In the genomic region with DNA sequence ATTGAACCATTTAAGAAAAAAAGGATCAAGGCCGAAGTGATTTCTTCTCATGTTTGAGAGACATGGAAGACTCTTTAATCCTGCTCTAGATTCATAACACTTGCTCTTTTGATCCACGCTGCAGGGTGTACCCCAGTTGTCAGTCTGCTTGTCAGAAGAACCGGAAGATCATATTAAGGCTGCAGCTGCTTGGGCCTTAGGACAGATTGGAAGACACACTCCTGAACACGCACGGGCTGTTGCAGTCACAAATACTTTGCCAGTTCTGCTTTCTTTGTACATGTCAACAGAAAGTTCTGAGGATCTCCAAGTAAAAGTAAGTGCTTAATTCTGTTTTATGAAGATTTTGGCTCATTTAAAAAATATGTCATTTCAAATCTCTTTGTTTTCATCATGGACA, we compare ENCODE assay signal across 22 cellular contexts. TPM values are rescaled to one million over a fixed set of nuclear protein-coding genes. Genes with fewer than 3 reads are reported as not detected.
"Had no signal": no experiment of that assay in that cellular context is flagged by ENCODE, and none has a peak within 500 bp of the region (broad histone marks: within the 10 kb centered on the region; RNA-seq: fewer than 3 reads in every experiment).

No MANE protein-coding gene starts in this region.

- H3K4me2 ChIP-seq: hepatocyte had no signal

- H3K27ac ChIP-seq: dorsolateral prefrontal cortex, hepatocyte, tibial nerve, uterus had no signal

- H3K4me3 Mint-ChIP-seq: activated naive CD4-positive, alpha-beta T cell treated with anti-CD3 and anti-CD28 coated beads, Interleukin-2, amount 10 ng/mL, durations not matched to agents 7 days and 5 days; activated naive CD8-positive, alpha-beta T cell treated with anti-CD3 and anti-CD28 coated beads, Interleukin-2, amount 50 U/mL, for 24 hours; activated T-cell treated with anti-CD3 and anti-CD28 coated beads, Interleukin-2, amount 50 U/mL, for 4 hours; natural killer cell had no signal

- H3K4me3 ChIP-seq: dorsolateral prefrontal cortex, hepatocyte, tibial nerve, uterus had no signal

- H2AFZ ChIP-seq: hepatocyte had no signal

- H3K9me3 Mint-ChIP-seq: activated naive CD4-positive, alpha-beta T cell treated with anti-CD3 and anti-CD28 coated beads, Interleukin-2, amount 10 ng/mL, durations not matched to agents 7 days and 5 days; activated naive CD8-positive, alpha-beta T cell treated with anti-CD3 and anti-CD28 coated beads, Interleukin-2, amount 50 U/mL, for 24 hours; activated T-cell treated with anti-CD3 and anti-CD28 coated beads, Interleukin-2, amount 50 U/mL, for 4 hours; natural killer cell had no signal

- H3K4me1 ChIP-seq: tibial nerve, uterus had no signal

- H3K27me3 ChIP-seq: hepatocyte, tibial nerve, uterus had no signal

- H3K36me3 ChIP-seq: tibial nerve had no signal

- H3K36me3 Mint-ChIP-seq: activated naive CD4-positive, alpha-beta T cell treated with anti-CD3 and anti-CD28 coated beads, Interleukin-2, amount 10 ng/mL, durations not matched to agents 7 days and 5 days; brain; natural killer cell had no signal

- H3K27ac Mint-ChIP-seq: activated naive CD4-positive, alpha-beta T cell treated with anti-CD3 and anti-CD28 coated beads, Interleukin-2, amount 10 ng/mL, durations not matched to agents 7 days and 5 days; activated naive CD8-positive, alpha-beta T cell treated with anti-CD3 and anti-CD28 coated beads, Interleukin-2, amount 50 U/mL, for 24 hours; brain; natural killer cell had no signal

- H3K4me1 Mint-ChIP-seq: activated naive CD4-positive, alpha-beta T cell treated with anti-CD3 and anti-CD28 coated beads, Interleukin-2, amount 10 ng/mL, durations not matched to agents 7 days and 5 days; activated naive CD8-positive, alpha-beta T cell treated with anti-CD3 and anti-CD28 coated beads, Interleukin-2, amount 50 U/mL, for 24 hours; natural killer cell had no signal

- H3K9me3 ChIP-seq: tibial nerve, uterus had no signal

- H3K79me2 ChIP-seq: hepatocyte had no signal

- ATAC-seq: activated CD4-positive, CD25-positive, alpha-beta regulatory T cell treated with anti-CD3 and anti-CD28 coated beads, Interleukin-2, amount 50 U/mL, for 24 hours; activated naive CD8-positive, alpha-beta T cell treated with anti-CD3 and anti-CD28 coated beads, Interleukin-2, amount 50 U/mL, for 24 hours; activated T-cell treated with anti-CD3 and anti-CD28 coated beads, Interleukin-2, amount 50 U/mL, for 4 hours; left cardiac atrium; natural killer cell had no signal

- DNase-seq: activated CD4-positive, alpha-beta T cell treated with anti-CD3 and anti-CD28 coated beads, Interleukin-2, amount 50 U/mL, for 1 hour; activated CD8-positive, alpha-beta memory T cell treated with anti-CD3 and anti-CD28 coated beads, Interleukin-2, amount 50 U/mL, for 4 hours; activated effector memory CD4-positive, alpha-beta T cell treated with Interleukin-2 at 50 U/mL for 16 hours; activated naive CD4-positive, alpha-beta T cell treated with anti-CD3 and anti-CD28 coated beads, Interleukin-2, amount 10 ng/mL, durations not matched to agents 7 days and 5 days; activated naive CD8-positive, alpha-beta T cell treated with anti-CD3 and anti-CD28 coated beads, Interleukin-2, amount 50 U/mL, for 24 hours; activated T-cell treated with anti-CD3 and anti-CD28 coated beads, Interleukin-2, amount 50 U/mL, for 4 hours; anterior cingulate cortex; caudate nucleus; dorsolateral prefrontal cortex; foreskin fibroblast; left cardiac atrium; mesenchymal stem cell; natural killer cell; stimulated activated CD8-positive, alpha-beta memory T cell treated with anti-CD3 and anti-CD28 coated beads, Interleukin-4, amount 100 ng/mL, for 48 hours; stimulated activated naive CD4-positive, alpha-beta T cell treated with Interleukin-2 at 50 U/mL for 16 hours; substantia nigra; uterus had no signal

RNA-seq across cellular contexts. Expression of gene SPAG6, which starts 46.3 kb away (rescaled TPM):
- total RNA-seq: activated T-cell treated with anti-CD3 and anti-CD28 coated beads, Interleukin-2, amount 50 U/mL, for 4 hours; glomerular endothelial cell; left cardiac atrium; tibial nerve had no signal
